In the genomic region with DNA sequence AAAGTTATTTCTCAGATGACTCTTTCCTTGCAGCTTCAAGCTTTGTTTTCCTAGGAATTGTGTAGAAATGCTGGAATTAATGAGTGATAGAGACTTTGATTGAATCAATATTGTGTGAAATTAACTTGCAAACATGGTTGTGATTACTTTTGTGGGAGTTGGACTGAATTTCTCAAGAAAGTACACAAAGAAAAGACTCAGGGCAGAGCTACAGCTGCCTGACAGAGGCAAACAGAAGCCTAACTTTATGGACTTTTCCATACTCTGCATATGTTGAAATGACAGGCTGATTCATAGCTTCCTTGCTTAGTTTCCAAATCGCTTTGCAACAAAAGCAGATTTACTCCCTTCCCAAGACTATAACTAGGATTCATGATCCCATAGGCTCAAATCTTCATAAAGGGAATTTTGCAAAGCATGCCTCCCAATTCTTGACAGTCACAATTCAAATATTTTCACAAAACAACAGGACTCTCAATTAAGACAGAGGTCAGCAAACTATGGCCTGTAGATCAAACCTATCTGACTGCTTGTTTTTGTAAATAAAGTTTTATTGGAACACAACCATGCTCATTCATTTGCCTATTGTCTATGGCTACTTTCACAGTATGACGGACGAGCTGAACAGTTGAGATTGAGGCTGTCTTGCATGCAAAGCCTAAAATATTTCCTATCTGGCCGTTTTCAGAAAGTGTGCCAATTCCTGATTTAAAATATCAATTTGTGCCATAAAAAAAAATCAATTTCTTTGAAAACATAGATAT, we compare ENCODE assay signal across 14 cellular contexts. TPM values are rescaled to one million over a fixed set of nuclear protein-coding genes. Genes with fewer than 3 reads are reported as not detected.
DNase-seq lines count a peak whose midpoint lies in the region; ATAC-seq, FAIRE-seq and TF ChIP-seq lines count a peak whose summit lies in the region.
"Had no signal": no experiment of that assay in that cellular context is flagged by ENCODE, and none has a peak within 500 bp of the region (broad histone marks: within the 10 kb centered on the region; RNA-seq: fewer than 3 reads in every experiment).

No MANE protein-coding gene starts in this region.

- peaks cover 4% of the 10 kb centered on the region for H3K9me3 Mint-ChIP-seq in astrocyte (ENCODE audit: unreplicated experiment)

- peaks cover 27% of the 10 kb centered on the region for H3K4me1 Mint-ChIP-seq in astrocyte (ENCODE audit: low read depth, unreplicated experiment)

- TF ChIP-seq POLR2A in adrenal gland (IDR thresholded peaks at IDR 0.05): no peak

- peaks cover 17% of the 10 kb centered on the region for H3K36me3 Mint-ChIP-seq in astrocyte (ENCODE audit: low read depth, unreplicated experiment)

- no peak for TF ChIP-seq CTCF in astrocyte (IDR thresholded peaks at IDR 0.05; ENCODE audit: insufficient read depth, low read depth, low read length)
- TF ChIP-seq CTCF in foreskin fibroblast (IDR thresholded peaks at IDR 0.05; ENCODE audit: low read depth, low read length): no peak
- TF ChIP-seq CTCF in adrenal gland (IDR thresholded peaks at IDR 0.05): no peak

- DNase-seq in HCEC 1CT: peak; percentile 74
- peak; percentile 35 for DNase-seq in astrocyte (ENCODE audit: low read depth)
- DNase-seq in foreskin fibroblast: peak; percentile 68 to 82
- peak; percentile 78 for DNase-seq in skeletal muscle cell (ENCODE audit: low read depth)
- no peak for DNase-seq in adrenal gland
- DNase-seq: activated CD8-positive, alpha-beta memory T cell treated with anti-CD3 and anti-CD28 coated beads, Interleukin-2, amount 50 U/mL, for 48 hours; NCI-H1048; NCI-H226; nephron progenitor cell had no signal

- no peak for ATAC-seq in HG03457 (IDR thresholded peaks at IDR 0.05; ENCODE audit: unreplicated experiment)
- no peak for ATAC-seq in GM18511 (IDR thresholded peaks at IDR 0.05; ENCODE audit: unreplicated experiment)

- peak overlapping the region; percentile 10 for H3K9ac ChIP-seq in astrocyte (ENCODE audit: low read length)

- H3K4me2 ChIP-seq in astrocyte (ENCODE audit: low read length): peak overlapping the region; percentile 3

- no peak overlapping the region for H3K4me3 ChIP-seq in astrocyte (ENCODE audit: insufficient read depth, low read depth, low read length)
- no peak overlapping the region for H3K4me3 ChIP-seq in foreskin fibroblast (ENCODE audit: low read depth in 1 of 2, low read length in 2 of 2)
- no peak overlapping the region for H3K4me3 ChIP-seq in skeletal muscle cell (ENCODE audit: low read depth, low read length)
- no peak overlapping the region for H3K4me3 ChIP-seq in adrenal gland

- H4K20me1 ChIP-seq in astrocyte (ENCODE audit: insufficient read depth, low read length): peaks cover 60% of the 10 kb centered on the region

- no peaks in the 10 kb centered on the region for H3K27me3 Mint-ChIP-seq in astrocyte (ENCODE audit: low read depth, unreplicated experiment)
- H3K27me3 Mint-ChIP-seq: activated naive CD8-positive, alpha-beta T cell had no signal

- FAIRE-seq in astrocyte (lab: Jason Lieb, UNC): no peak
- FAIRE-seq: frontal cortex had no signal

- H3K79me2 ChIP-seq in astrocyte (ENCODE audit: insufficient read depth, low read length): peaks cover 94% of the 10 kb centered on the region

- peak overlapping the region; percentile 7 for H3K27ac ChIP-seq in astrocyte (ENCODE audit: low read depth, low read length)
- H3K27ac ChIP-seq in adrenal gland: no peak overlapping the region

- intact Hi-C loops in adrenal gland (cut with DNase I): no loop called here

- H2AFZ ChIP-seq in astrocyte (ENCODE audit: low read depth, low read length): no peak overlapping the region

- H3K27me3 ChIP-seq in astrocyte (ENCODE audit: insufficient read depth, low read length): no peaks in the 10 kb centered on the region
- no peaks in the 10 kb centered on the region for H3K27me3 ChIP-seq in adrenal gland

- no peak overlapping the region for H3K4me3 Mint-ChIP-seq in astrocyte (ENCODE audit: unreplicated experiment)
- H3K4me3 Mint-ChIP-seq: activated naive CD8-positive, alpha-beta T cell; nephron progenitor cell had no signal

- H3K36me3 ChIP-seq in astrocyte (ENCODE audit: insufficient read depth, low read length) (peaks cover 19% of the 10 kb centered on the region), adrenal gland (replicated peaks in 1 of 2) (peaks cover 0 to 3% of the 10 kb centered on the region in 2 donors)

- 78 to 83% (median 80%) methylated on average over 4 of the region's 4 CpGs for WGBS in adrenal gland, 4 donors

- H3K9me3 ChIP-seq in astrocyte (ENCODE audit: insufficient read depth, low read depth, low read length) (no peaks in the 10 kb centered on the region), adrenal gland (replicated peaks in 1 of 3) (no peaks in the 10 kb centered on the region)

- peak overlapping the region; percentile 53 for H3K27ac Mint-ChIP-seq in astrocyte (ENCODE audit: unreplicated experiment)
- H3K27ac Mint-ChIP-seq: activated naive CD8-positive, alpha-beta T cell had no signal

- H3K4me1 ChIP-seq in astrocyte (ENCODE audit: insufficient read depth, low read length): peaks cover 3% of the 10 kb centered on the region
- H3K4me1 ChIP-seq in adrenal gland (replicated peaks in 1 of 2): peaks cover 0 to 39% of the 10 kb centered on the region in 2 donors

RNA-seq across cellular contexts. Expression of gene NRP1, which starts 27.5 kb away (rescaled TPM):
- total RNA-seq in astrocyte: 59.4 and 73.5 TPM in 2 replicates
- total RNA-seq in adrenal gland: 100 to 1,000 TPM in 4 of 8 donors, 10 to 100 TPM in 4; 56.3 to 151 (median 115) TPM
- 10 to 100 TPM; 20.2 to 55.8 (median 27.9) TPM for polyA plus RNA-seq in adrenal gland
- total RNA-seq: OCI-LY7 had no signal

Comparison
In these comparisons a context has a peak if more than half of its experiments do, and no peak if none do; other contexts are left out.
1. DNase-seq: peak in HCEC 1CT (single experiment), astrocyte (single experiment), foreskin fibroblast (2 of 2) and skeletal muscle cell (single experiment); none in adrenal gland (0 of 7).